Comparison of ENCODE assay signal across 23 cellular contexts in genomic region chr10:114495303-114495702, GRCh38.
DNase-seq lines count a peak whose midpoint lies in the region; ATAC-seq, FAIRE-seq and TF ChIP-seq lines count a peak whose summit lies in the region.
"Had no signal": no experiment of that assay in that cellular context is flagged by ENCODE, and none has a peak within 500 bp of the region (broad histone marks: within the 10 kb centered on the region; RNA-seq: fewer than 3 reads in every experiment).

No MANE protein-coding gene starts in this region.

- no peak overlapping the region for H3K4me3 Mint-ChIP-seq in T-helper 1 cell treated with Interleukin-12 subunit alpha and Interleukin-12 subunit beta and Interleukin-4 antibody, amounts not matched to agents 30 μg/mL and 1 μg/mL, for 36 hours
- no peak overlapping the region for H3K4me3 Mint-ChIP-seq in activated T-helper 1 cell treated with anti-CD3 and anti-CD28 coated beads, Interleukin-12 subunit alpha, Interleukin-12 subunit beta, Interleukin-2, Interleukin-4 antibody, amounts not matched to agents 30 ng/mL and 10 ng/mL and 1 ng/mL, durations not matched to agents 14 hours and 24 hours and 36 hours
- H3K4me3 Mint-ChIP-seq in naive B cell, result peak overlapping the region in 3 of 8 donors; percentile 2 to 37 (median 24)
- H3K4me3 Mint-ChIP-seq: nephron had no signal

- no peaks in the 10 kb centered on the region for H3K9me3 Mint-ChIP-seq in T-helper 1 cell treated with Interleukin-12 subunit alpha and Interleukin-12 subunit beta and Interleukin-4 antibody, amounts not matched to agents 30 μg/mL and 1 μg/mL, for 36 hours
- peaks cover 5% of the 10 kb centered on the region for H3K9me3 Mint-ChIP-seq in activated T-helper 1 cell treated with anti-CD3 and anti-CD28 coated beads, Interleukin-12 subunit alpha, Interleukin-12 subunit beta, Interleukin-2, Interleukin-4 antibody, amounts not matched to agents 30 ng/mL and 10 ng/mL and 1 ng/mL, durations not matched to agents 14 hours and 24 hours and 36 hours
- peaks cover 0 to 4% (median 0%) of the 10 kb centered on the region in 7 donors for H3K9me3 Mint-ChIP-seq in naive B cell
- H3K9me3 Mint-ChIP-seq: nephron had no signal

- TF ChIP-seq POLR2A in GM12892 (IDR thresholded peaks at IDR 0.05; ENCODE audit: low read depth, low read length), result no peak

- CTCF ChIA-PET in RWPE1 (lab: Yijun Ruan, JAX), result no interaction called here

- no peak overlapping the region for H3K27ac ChIP-seq in RWPE1
- H3K27ac ChIP-seq: 22Rv1, KMS-11, sigmoid colon had no signal

- peak overlapping the region; percentile 7 for H3K27ac Mint-ChIP-seq in T-helper 1 cell treated with Interleukin-12 subunit alpha and Interleukin-12 subunit beta and Interleukin-4 antibody, amounts not matched to agents 30 μg/mL and 1 μg/mL, for 36 hours
- H3K27ac Mint-ChIP-seq in activated T-helper 1 cell treated with anti-CD3 and anti-CD28 coated beads, Interleukin-12 subunit alpha, Interleukin-12 subunit beta, Interleukin-2, Interleukin-4 antibody, amounts not matched to agents 30 ng/mL and 10 ng/mL and 1 ng/mL, durations not matched to agents 14 hours and 24 hours and 36 hours, result peak overlapping the region; percentile 15
- peak overlapping the region in 5 of 6 donors; percentile 40 to 98 (median 84) for H3K27ac Mint-ChIP-seq in naive B cell
- H3K27ac Mint-ChIP-seq: nephron had no signal

- peaks cover 27% of the 10 kb centered on the region for H3K36me3 Mint-ChIP-seq in T-helper 1 cell treated with Interleukin-12 subunit alpha and Interleukin-12 subunit beta and Interleukin-4 antibody, amounts not matched to agents 30 μg/mL and 1 μg/mL, for 36 hours (ENCODE audit: low read depth)
- H3K36me3 Mint-ChIP-seq in activated T-helper 1 cell treated with anti-CD3 and anti-CD28 coated beads, Interleukin-12 subunit alpha, Interleukin-12 subunit beta, Interleukin-2, Interleukin-4 antibody, amounts not matched to agents 30 ng/mL and 10 ng/mL and 1 ng/mL, durations not matched to agents 14 hours and 24 hours and 36 hours (ENCODE audit: low read depth), result peaks cover 21% of the 10 kb centered on the region
- peaks cover 11 to 16% of the 10 kb centered on the region in 2 donors for H3K36me3 Mint-ChIP-seq in naive B cell

- H3K27me3 Mint-ChIP-seq in T-helper 1 cell treated with Interleukin-12 subunit alpha and Interleukin-12 subunit beta and Interleukin-4 antibody, amounts not matched to agents 30 μg/mL and 1 μg/mL, for 36 hours (ENCODE audit: low read depth), result no peaks in the 10 kb centered on the region
- no peaks in the 10 kb centered on the region for H3K27me3 Mint-ChIP-seq in activated T-helper 1 cell treated with anti-CD3 and anti-CD28 coated beads, Interleukin-12 subunit alpha, Interleukin-12 subunit beta, Interleukin-2, Interleukin-4 antibody, amounts not matched to agents 30 ng/mL and 10 ng/mL and 1 ng/mL, durations not matched to agents 14 hours and 24 hours and 36 hours (ENCODE audit: insufficient read depth)
- H3K27me3 Mint-ChIP-seq in naive B cell, result no peaks in the 10 kb centered on the region

- FAIRE-seq in GM12892 (lab: Jason Lieb, UNC), result peak; percentile 90

- POLR2A ChIA-PET in RWPE1 (lab: Yijun Ruan, JAX; ENCODE audit: low non-redundant PET), result no interaction called here

- no peak for TF ChIP-seq CTCF in RWPE1 (conservative IDR thresholded peaks at IDR 0.05; ENCODE audit: low read depth)

- no peak for ATAC-seq in naive B cell (ENCODE audit: low read depth in 2 of 2)
- ATAC-seq in HG03565 (IDR thresholded peaks at IDR 0.05; ENCODE audit: unreplicated experiment), result no peak
- no peak for ATAC-seq in GM19397 (IDR thresholded peaks at IDR 0.05; ENCODE audit: unreplicated experiment)

- intact Hi-C loops in activated T-helper 1 cell treated with anti-CD3 and anti-CD28 coated beads, Interleukin-12 subunit alpha, Interleukin-12 subunit beta, Interleukin-2, Interleukin-4 antibody, amounts not matched to agents 30 ng/mL and 10 ng/mL and 1 ng/mL, durations not matched to agents 14 hours and 24 hours and 36 hours (cut with micrococcal nuclease), result no loop called here

- DNase-seq in T-helper 1 cell (no peak), GM12892 (ENCODE audit: insufficient read length) (no peak), naive B cell (no peak), RWPE1 (ENCODE audit: low spot score) (no peak)
- no peak for DNase-seq in activated T-helper 1 cell treated with anti-CD3 and anti-CD28 coated beads, Interleukin-12 subunit alpha, Interleukin-12 subunit beta, Interleukin-2, Interleukin-4 antibody, amounts not matched to agents 30 ng/mL and 10 ng/mL and 1 ng/mL, durations not matched to agents 14 hours and 24 hours and 36 hours (ENCODE audit: low spot score)
- DNase-seq: activated CD4-positive, alpha-beta T cell treated with anti-CD3 and anti-CD28 coated beads for 48 hours; aorta; COR-L47; DND-41; head of caudate nucleus; mesendoderm; NCI-H187 treated with DMSO at 0.1 percent for 48 hours; NCI-H2227 treated with DMSO at 0.1 percent for 48 hours; NCI-H82; Right ventricle myocardium superior; sigmoid colon; stimulated activated CD8-positive, alpha-beta memory T cell treated with anti-CD3 and anti-CD28 coated beads, Interleukin-4, amount 100 ng/mL, for 48 hours had no signal

- H3K4me1 Mint-ChIP-seq in T-helper 1 cell treated with Interleukin-12 subunit alpha and Interleukin-12 subunit beta and Interleukin-4 antibody, amounts not matched to agents 30 μg/mL and 1 μg/mL, for 36 hours (ENCODE audit: low read depth), result peaks cover 62% of the 10 kb centered on the region
- peaks cover 82% of the 10 kb centered on the region for H3K4me1 Mint-ChIP-seq in activated T-helper 1 cell treated with anti-CD3 and anti-CD28 coated beads, Interleukin-12 subunit alpha, Interleukin-12 subunit beta, Interleukin-2, Interleukin-4 antibody, amounts not matched to agents 30 ng/mL and 10 ng/mL and 1 ng/mL, durations not matched to agents 14 hours and 24 hours and 36 hours (ENCODE audit: low read depth)
- peaks cover 67 to 84% (median 73%) of the 10 kb centered on the region in 3 donors for H3K4me1 Mint-ChIP-seq in naive B cell

Comparison
In these comparisons a context has a peak if more than half of its experiments do, and no peak if none do; other contexts are left out.
1. H3K27ac Mint-ChIP-seq: peak in every context shown above with its lines; median percentile 84 in naive B cell; 15 in activated T-helper 1 cell treated with anti-CD3 and anti-CD28 coated beads, Interleukin-12 subunit alpha, Interleukin-12 subunit beta, Interleukin-2, Interleukin-4 antibody, amounts not matched to agents 30 ng/mL and 10 ng/mL and 1 ng/mL, durations not matched to agents 14 hours and 24 hours and 36 hours; 7 in T-helper 1 cell treated with Interleukin-12 subunit alpha and Interleukin-12 subunit beta and Interleukin-4 antibody, amounts not matched to agents 30 μg/mL and 1 μg/mL, for 36 hours.